Comparison of ENCODE assay signal across 8 cellular contexts in genomic region chr2:136135924-136136906, GRCh38. TPM values are rescaled to one million over a fixed set of nuclear protein-coding genes. Genes with fewer than 3 reads are reported as not detected.
DNase-seq lines count a peak whose midpoint lies in the region; ATAC-seq and TF ChIP-seq lines count a peak whose summit lies in the region.

No MANE protein-coding gene starts in this region.

- intact Hi-C loops in PC-3 (cut with micrococcal nuclease), result no loop called here

- peak overlapping the region; percentile 85 for H3K27ac ChIP-seq in CD8-positive, alpha-beta memory T cell (ENCODE audit: low read depth, low read length)
- H3K27ac ChIP-seq in coronary artery (peak overlapping the region in 1 of 2 donors; percentile 53), PC-3 (ENCODE audit: low read length) (no peak overlapping the region)

- H3K9me3 Mint-ChIP-seq in CD8-positive, alpha-beta memory T cell, result no peaks in the 10 kb centered on the region
- no peaks in the 10 kb centered on the region for H3K9me3 Mint-ChIP-seq in T-helper 2 cell treated with Interferon-gamma antibody and Interleukin-4, amounts not matched to agents 5 μg/mL and 100 μg/mL, for 36 hours

- no peak overlapping the region for H2AFZ ChIP-seq in PC-3 (ENCODE audit: low read length)

- ATAC-seq in HG03571 (IDR thresholded peaks at IDR 0.05; ENCODE audit: unreplicated experiment) (peak; percentile 39), PC-3 (no peak)

- H3K36me3 ChIP-seq in CD8-positive, alpha-beta memory T cell (ENCODE audit: insufficient read depth, low read length), result no peaks in the 10 kb centered on the region
- no peaks in the 10 kb centered on the region for H3K36me3 ChIP-seq in PC-3 (ENCODE audit: low read depth, low read length)

- H3K27me3 ChIP-seq in CD8-positive, alpha-beta memory T cell (ENCODE audit: insufficient read depth, low read length, poor library complexity, severe bottlenecking), result no peaks in the 10 kb centered on the region
- peaks cover 26% of the 10 kb centered on the region for H3K27me3 ChIP-seq in PC-3 (ENCODE audit: low read length)

- peaks cover 0 to 2% (median 0%) of the 10 kb centered on the region in 3 donors for H3K36me3 Mint-ChIP-seq in CD8-positive, alpha-beta memory T cell
- H3K36me3 Mint-ChIP-seq in T-helper 2 cell treated with Interferon-gamma antibody and Interleukin-4, amounts not matched to agents 5 μg/mL and 100 μg/mL, for 36 hours (ENCODE audit: low read depth), result no peaks in the 10 kb centered on the region

- H4K20me1 ChIP-seq in PC-3 (ENCODE audit: low read length), result no peaks in the 10 kb centered on the region

- H3K27me3 Mint-ChIP-seq in CD8-positive, alpha-beta memory T cell, result peaks cover 0 to 8% of the 10 kb centered on the region in 2 donors
- peaks cover 44% of the 10 kb centered on the region for H3K27me3 Mint-ChIP-seq in T-helper 2 cell treated with Interferon-gamma antibody and Interleukin-4, amounts not matched to agents 5 μg/mL and 100 μg/mL, for 36 hours (ENCODE audit: low read depth)

- no peaks in the 10 kb centered on the region for H3K9me2 ChIP-seq in PC-3 (replicated peaks; ENCODE audit: low read length)

- no TSS peak for BruUV-seq in PC-3 (replicated peaks; lab: Mats Ljungman, UMichigan)

- no peak overlapping the region for H3K4me2 ChIP-seq in PC-3 (ENCODE audit: low read length)

- H3K9ac ChIP-seq in PC-3 (ENCODE audit: low read length), result no peak overlapping the region

- TF ChIP-seq CTCF in GM20000 (IDR thresholded peaks at IDR 0.05; ENCODE audit: extremely low read depth, missing control alignments) (no peak), coronary artery (IDR thresholded peaks at IDR 0.05) (no peak), PC-3 (conservative IDR thresholded peaks at IDR 0.05; ENCODE audit: low read depth, low read length) (no peak)

- peak; percentile 67 to 95 (median 94) for DNase-seq in CD8-positive, alpha-beta memory T cell
- peak; percentile 45 for DNase-seq in GM20000 (ENCODE audit: low spot score)
- DNase-seq in T-helper 2 cell treated with Interferon-gamma antibody and Interleukin-4, amounts not matched to agents 5 μg/mL and 100 μg/mL, for 36 hours (ENCODE audit: low spot score), result peak; percentile 33
- DNase-seq in coronary artery (ENCODE audit: low spot score), result peak; percentile 22
- peak; percentile 65 for DNase-seq in stimulated activated CD8-positive, alpha-beta memory T cell treated with anti-CD3 and anti-CD28 coated beads, Interleukin-4, amount 100 ng/mL, for 48 hours
- DNase-seq in hepatic stellate cell (ENCODE audit: low spot score), result no peak
- DNase-seq in PC-3, result no peak

- peak overlapping the region; percentile 35 for H3K4me3 ChIP-seq in CD8-positive, alpha-beta memory T cell (ENCODE audit: low read length)
- H3K4me3 ChIP-seq in coronary artery (no peak overlapping the region), PC-3 (ENCODE audit: low read length) (no peak overlapping the region)

- POLR2A ChIA-PET in CD8-positive, alpha-beta memory T cell (lab: Charles Lee), result interaction anchor here (0.5 to 3.3 kb wide), 18 partner anchors 9 to 246 kb away, joined by 3 to 48 read pairs (median 6); partner anchors contain the start of gene CXCR4
- POLR2A ChIA-PET in PC-3 (lab: Charles Lee; ENCODE audit: unreplicated experiment), result no interaction called here

- H3F3A ChIP-seq in PC-3 (ENCODE audit: low read length, unreplicated experiment), result no peaks in the 10 kb centered on the region

- H3K4me1 ChIP-seq in CD8-positive, alpha-beta memory T cell (ENCODE audit: insufficient read depth, low read length), result peaks cover 97% of the 10 kb centered on the region
- 0 out of 2 replicates have a peak, but pooled peaks cover 4% of the 10 kb centered on the region for H3K4me1 ChIP-seq in PC-3 (ENCODE audit: insufficient read depth, low read length)

- peak overlapping the region; percentile 58 to 84 (median 76) for H3K4me3 Mint-ChIP-seq in CD8-positive, alpha-beta memory T cell
- peak overlapping the region; percentile 49 for H3K4me3 Mint-ChIP-seq in T-helper 2 cell treated with Interferon-gamma antibody and Interleukin-4, amounts not matched to agents 5 μg/mL and 100 μg/mL, for 36 hours

- peak overlapping the region; percentile 98 to 100 (median 99) for H3K27ac Mint-ChIP-seq in CD8-positive, alpha-beta memory T cell
- peak overlapping the region; percentile 66 for H3K27ac Mint-ChIP-seq in T-helper 2 cell treated with Interferon-gamma antibody and Interleukin-4, amounts not matched to agents 5 μg/mL and 100 μg/mL, for 36 hours

- H3K4me1 Mint-ChIP-seq in CD8-positive, alpha-beta memory T cell, result peaks cover 87 to 97% (median 97%) of the 10 kb centered on the region in 3 donors
- H3K4me1 Mint-ChIP-seq in T-helper 2 cell treated with Interferon-gamma antibody and Interleukin-4, amounts not matched to agents 5 μg/mL and 100 μg/mL, for 36 hours (ENCODE audit: low read depth), result peaks cover 73% of the 10 kb centered on the region

- no peaks in the 10 kb centered on the region for H3K9me3 ChIP-seq in CD8-positive, alpha-beta memory T cell (ENCODE audit: low read length)
- H3K9me3 ChIP-seq in PC-3 (ENCODE audit: low read length), result no peaks in the 10 kb centered on the region

- no peaks in the 10 kb centered on the region for H3K79me2 ChIP-seq in PC-3 (ENCODE audit: low read length)

- CTCF ChIA-PET in CD8-positive, alpha-beta memory T cell (lab: Charles Lee), result interaction anchor here (0.7 to 3.1 kb wide), 15 partner anchors 9 to 248 kb away, joined by 3 to 17 read pairs (median 4); partner anchors contain the start of gene CXCR4
- CTCF ChIA-PET in PC-3 (lab: Charles Lee), result no interaction called here

RNA-seq across cellular contexts. Expression of gene CXCR4, which starts 18.3 kb away (rescaled TPM):
- 100 to 1,000 TPM; 102 to 106 TPM for total RNA-seq in CD8-positive, alpha-beta memory T cell
- 569 TPM for polyA plus RNA-seq in CD8-positive, alpha-beta memory T cell
- total RNA-seq in PC-3 (2014; rRNA removed), result 2.1 TPM in 1 of 2 replicates, not detected in the other

Comparison
In these comparisons a context has a peak if more than half of its experiments do, and no peak if none do; other contexts are left out.
1. DNase-seq: peak in CD8-positive, alpha-beta memory T cell (5 of 5), GM20000 (single experiment), T-helper 2 cell treated with Interferon-gamma antibody and Interleukin-4, amounts not matched to agents 5 μg/mL and 100 μg/mL, for 36 hours (single experiment), coronary artery (single experiment) and stimulated activated CD8-positive, alpha-beta memory T cell treated with anti-CD3 and anti-CD28 coated beads, Interleukin-4, amount 100 ng/mL, for 48 hours (single experiment); none in hepatic stellate cell (single experiment) and PC-3 (single experiment).
2. RNA of gene CXCR4, which starts 18.3 kb away (total RNA-seq): 102 to 106 TPM in CD8-positive, alpha-beta memory T cell; 2.1 TPM in PC-3; every median in the first group is over 10 times any median in the second.